Comparison of ENCODE assay signal across 1 cellular context in the genomic region with DNA sequence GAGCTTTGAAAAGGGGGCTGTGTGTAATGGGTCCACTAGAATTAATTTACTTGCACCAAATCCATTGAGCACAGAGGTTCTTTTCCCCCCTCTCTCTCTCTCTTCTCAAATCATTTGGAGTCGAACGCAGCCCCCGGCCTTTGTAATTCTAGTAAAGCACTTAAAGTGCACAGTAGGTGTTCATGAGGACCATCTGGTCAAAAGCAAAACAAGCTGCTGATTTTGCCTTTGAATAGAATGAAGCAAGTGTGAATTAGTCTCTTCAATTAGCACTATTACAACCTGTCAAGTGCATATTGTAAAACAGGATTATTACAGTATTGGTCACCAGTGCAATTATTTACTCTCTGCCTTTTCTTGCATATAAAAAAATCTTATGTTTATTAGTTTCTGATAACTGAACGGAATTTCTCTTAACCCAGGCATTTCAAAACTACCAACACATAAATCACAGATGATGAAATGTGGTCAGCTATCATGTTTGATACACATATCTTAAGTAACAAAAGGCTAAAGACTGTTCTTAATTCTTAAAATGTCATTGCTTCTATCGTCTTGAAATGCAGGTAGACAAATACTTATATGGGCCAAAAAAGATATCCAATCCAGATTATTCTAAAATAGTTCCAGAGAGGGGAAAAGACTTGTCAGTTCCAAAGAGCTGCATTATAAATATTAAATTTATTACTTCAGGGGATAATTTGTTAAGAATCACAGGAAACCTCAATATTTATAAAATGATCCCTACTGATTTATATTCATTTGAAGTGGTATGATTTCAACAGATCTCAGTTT.
TF ChIP-seq lines count a peak whose summit lies in the region.

No MANE protein-coding gene starts in this region.

TF ChIP-seq in HepG2, 621 proteins besides CTCF, POLR2A, EP300 and RAD21 (continued from another document):
- TF ChIP-seq, protein P1, sequence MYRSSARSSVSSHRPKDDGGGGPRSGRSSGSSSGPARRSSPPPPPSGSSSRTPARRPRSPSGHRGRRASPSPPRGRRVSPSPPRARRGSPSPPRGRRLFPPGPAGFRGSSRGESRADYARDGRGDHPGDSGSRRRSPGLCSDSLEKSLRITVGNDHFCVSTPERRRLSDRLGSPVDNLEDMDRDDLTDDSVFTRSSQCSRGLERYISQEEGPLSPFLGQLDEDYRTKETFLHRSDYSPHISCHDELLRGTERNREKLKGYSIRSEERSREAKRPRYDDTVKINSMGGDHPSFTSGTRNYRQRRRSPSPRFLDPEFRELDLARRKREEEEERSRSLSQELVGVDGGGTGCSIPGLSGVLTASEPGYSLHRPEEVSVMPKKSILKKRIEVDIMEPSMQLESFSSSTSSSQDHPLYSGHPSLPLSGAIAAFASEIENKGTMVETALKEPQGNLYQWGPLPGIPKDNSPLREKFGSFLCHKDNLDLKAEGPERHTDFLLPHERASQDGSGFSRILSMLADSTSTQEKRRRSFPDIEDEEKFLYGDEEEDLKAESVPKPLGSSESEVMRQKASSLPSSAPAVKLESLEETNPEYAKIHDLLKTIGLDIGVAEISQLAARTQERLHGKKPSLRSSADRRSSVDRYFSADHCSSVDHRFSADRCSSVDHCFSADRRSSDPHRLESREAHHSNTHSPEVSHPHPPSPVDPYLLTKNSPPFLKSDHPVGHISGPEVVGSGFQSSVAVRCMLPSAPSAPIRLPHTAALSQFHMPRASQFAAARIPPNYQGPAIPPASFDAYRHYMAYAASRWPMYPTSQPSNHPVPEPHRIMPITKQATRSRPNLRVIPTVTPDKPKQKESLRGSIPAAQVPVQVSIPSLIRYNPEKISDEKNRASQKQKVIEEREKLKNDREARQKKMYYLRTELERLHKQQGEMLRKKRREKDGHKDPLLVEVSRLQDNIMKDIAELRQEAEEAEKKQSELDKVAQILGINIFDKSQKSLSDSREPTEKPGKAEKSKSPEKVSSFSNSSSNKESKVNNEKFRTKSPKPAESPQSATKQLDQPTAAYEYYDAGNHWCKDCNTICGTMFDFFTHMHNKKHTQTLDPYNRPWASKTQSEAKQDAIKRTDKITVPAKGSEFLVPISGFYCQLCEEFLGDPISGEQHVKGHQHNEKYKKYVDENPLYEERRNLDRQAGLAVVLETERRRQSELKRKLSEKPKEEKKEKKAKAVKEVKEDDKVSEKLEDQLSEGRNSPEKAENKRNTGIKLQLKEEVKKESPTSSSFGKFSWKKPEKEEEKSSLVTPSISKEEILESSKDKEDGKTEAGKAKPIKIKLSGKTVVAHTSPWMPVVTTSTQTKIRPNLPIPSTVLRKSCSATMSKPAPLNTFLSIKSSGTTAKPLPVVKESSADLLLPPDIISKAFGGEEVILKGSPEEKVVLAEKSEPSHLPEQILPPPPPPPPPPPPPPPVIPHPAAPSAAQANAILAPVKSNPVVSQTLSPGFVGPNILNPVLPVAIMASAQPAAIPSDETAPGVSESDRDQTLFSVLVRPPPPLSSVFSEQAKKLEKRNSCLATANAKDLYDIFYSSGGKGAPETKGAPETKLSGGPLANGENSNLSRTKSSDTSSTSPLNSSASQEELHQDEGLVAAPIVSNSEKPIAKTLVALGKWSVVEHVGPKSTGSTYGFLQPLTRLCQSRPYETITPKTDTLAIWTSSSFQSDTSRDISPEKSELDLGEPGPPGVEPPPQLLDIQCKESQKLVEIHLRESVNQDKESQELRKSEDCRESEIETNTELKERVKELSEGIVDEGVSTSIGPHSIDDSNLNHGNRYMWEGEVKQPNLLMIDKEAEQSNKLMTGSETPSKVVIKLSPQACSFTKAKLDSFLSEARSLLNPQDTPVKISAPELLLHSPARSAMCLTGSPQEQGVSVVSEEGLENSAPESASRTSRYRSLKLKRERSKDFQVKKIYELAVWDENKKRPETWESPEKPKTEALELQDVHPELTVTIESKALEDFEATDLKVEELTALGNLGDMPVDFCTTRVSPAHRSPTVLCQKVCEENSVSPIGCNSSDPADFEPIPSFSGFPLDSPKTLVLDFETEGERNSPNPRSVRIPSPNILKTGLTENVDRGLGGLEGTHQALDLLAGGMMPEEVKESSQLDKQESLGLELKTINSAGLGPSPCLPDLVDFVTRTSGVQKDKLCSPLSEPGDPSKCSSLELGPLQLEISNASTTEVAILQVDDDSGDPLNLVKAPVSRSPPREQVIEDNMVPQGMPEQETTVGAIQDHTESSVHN (CRISPR knock-in tag; IDR thresholded peaks at IDR 0.05), result no peak
- TF ChIP-seq RELA (CRISPR knock-in tag; IDR thresholded peaks at IDR 0.05), result no peak
- TF ChIP-seq ZNF678 (CRISPR knock-in tag; IDR thresholded peaks at IDR 0.05), result no peak
- no peak for TF ChIP-seq ZSCAN20 (CRISPR knock-in tag; IDR thresholded peaks at IDR 0.05; ENCODE audit: borderline replicate concordance)
- no peak for TF ChIP-seq MIER2 (CRISPR knock-in tag; IDR thresholded peaks at IDR 0.05)
- no peak for TF ChIP-seq ZC3H4 (CRISPR knock-in tag; IDR thresholded peaks at IDR 0.05; ENCODE audit: borderline replicate concordance)
- TF ChIP-seq, protein P2, sequence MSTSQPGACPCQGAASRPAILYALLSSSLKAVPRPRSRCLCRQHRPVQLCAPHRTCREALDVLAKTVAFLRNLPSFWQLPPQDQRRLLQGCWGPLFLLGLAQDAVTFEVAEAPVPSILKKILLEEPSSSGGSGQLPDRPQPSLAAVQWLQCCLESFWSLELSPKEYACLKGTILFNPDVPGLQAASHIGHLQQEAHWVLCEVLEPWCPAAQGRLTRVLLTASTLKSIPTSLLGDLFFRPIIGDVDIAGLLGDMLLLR (CRISPR knock-in tag; IDR thresholded peaks at IDR 0.05), result no peak
- TF ChIP-seq, protein P3, sequence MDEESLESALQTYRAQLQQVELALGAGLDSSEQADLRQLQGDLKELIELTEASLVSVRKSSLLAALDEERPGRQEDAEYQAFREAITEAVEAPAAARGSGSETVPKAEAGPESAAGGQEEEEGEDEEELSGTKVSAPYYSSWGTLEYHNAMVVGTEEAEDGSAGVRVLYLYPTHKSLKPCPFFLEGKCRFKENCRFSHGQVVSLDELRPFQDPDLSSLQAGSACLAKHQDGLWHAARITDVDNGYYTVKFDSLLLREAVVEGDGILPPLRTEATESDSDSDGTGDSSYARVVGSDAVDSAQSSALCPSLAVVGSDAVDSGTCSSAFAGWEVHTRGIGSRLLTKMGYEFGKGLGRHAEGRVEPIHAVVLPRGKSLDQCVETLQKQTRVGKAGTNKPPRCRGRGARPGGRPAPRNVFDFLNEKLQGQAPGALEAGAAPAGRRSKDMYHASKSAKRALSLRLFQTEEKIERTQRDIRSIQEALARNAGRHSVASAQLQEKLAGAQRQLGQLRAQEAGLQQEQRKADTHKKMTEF (CRISPR knock-in tag; IDR thresholded peaks at IDR 0.05), result no peak
